In genomic region chr1:31127266-31127665, GRCh38 we compare ENCODE assay signal across 25 cellular contexts.
DNase-seq lines count a peak whose midpoint lies in the region; ATAC-seq and TF ChIP-seq lines count a peak whose summit lies in the region.
"Had no signal": no experiment of that assay in that cellular context is flagged by ENCODE, and none has a peak within 500 bp of the region (broad histone marks: within the 10 kb centered on the region; RNA-seq: fewer than 3 reads in every experiment).

No MANE protein-coding gene starts in this region.

- no peaks in the 10 kb centered on the region for H3K9me3 ChIP-seq in T-helper 17 cell (ENCODE audit: control insufficient read depth, low read length, poor library complexity, severe bottlenecking)
- H3K9me3 ChIP-seq: pancreas, right lobe of liver, vagina had no signal

- H3K36me3 Mint-ChIP-seq in T-helper 17 cell (ENCODE audit: low read depth), result peaks cover 2% of the 10 kb centered on the region
- H3K36me3 Mint-ChIP-seq: CD8-positive, alpha-beta memory T cell; natural killer cell; stimulated activated effector memory CD8-positive, alpha-beta T cell treated with anti-CD3 and anti-CD28 coated beads, Interleukin-12 subunit alpha, Interleukin-12 subunit beta, amount 100 ng/mL, for 72 hours; T-cell had no signal

- intact Hi-C loops in posterior cingulate gyrus (cut with DNase I), result no loop called here

- DNase-seq in AG09319 (ENCODE audit: extremely low read depth, low read depth) (peak; percentile 8), fibroblast of mammary gland (ENCODE audit: low read depth) (peak; percentile 50), non-pigmented ciliary epithelial cell (ENCODE audit: low read depth) (peak; percentile 48), posterior cingulate gyrus (no peak), T-helper 17 cell (no peak)
- no peak for DNase-seq in activated CD4-positive, alpha-beta T cell treated with anti-CD3 and anti-CD28 coated beads, Interleukin-2, amount 50 U/mL, for 48 hours
- DNase-seq: activated CD4-positive, alpha-beta T cell treated with anti-CD3 and anti-CD28 coated beads, Interleukin-2, amount 10 ng/mL, durations not matched to agents 7 days and 5 days; activated gamma-delta T cell; AML-193; CD8-positive, alpha-beta memory T cell; foreskin melanocyte; Karpas-422; mesendoderm; natural killer cell; NCI-H1048; NCI-H187 treated with DMSO at 0.1 percent for 48 hours; NCI-H774; pancreas; SHP77 treated with DMSO at 0.1 percent for 48 hours; T-cell had no signal

- peaks cover 6% of the 10 kb centered on the region for H3K27me3 Mint-ChIP-seq in T-helper 17 cell
- H3K27me3 Mint-ChIP-seq: CD8-positive, alpha-beta memory T cell had no signal

- peak; percentile 93 for ATAC-seq in SK-N-SH treated with all-trans-retinoic acid at 6 μM for 48 hours
- no peak for ATAC-seq in GM21786 (IDR thresholded peaks at IDR 0.05; ENCODE audit: unreplicated experiment)
- no peak for ATAC-seq in T-helper 17 cell
- ATAC-seq: natural killer cell; pancreas; right lobe of liver; stimulated activated effector memory CD8-positive, alpha-beta T cell treated with anti-CD3 and anti-CD28 coated beads, Interleukin-12 subunit alpha, Interleukin-12 subunit beta, amount 100 ng/mL, for 72 hours; T-cell had no signal

- peaks cover 2% of the 10 kb centered on the region for H3K4me1 Mint-ChIP-seq in T-helper 17 cell
- H3K4me1 Mint-ChIP-seq: activated CD4-positive, alpha-beta T cell treated with anti-CD3 and anti-CD28 coated beads, Interleukin-2, amount 10 ng/mL, durations not matched to agents 7 days and 5 days; CD8-positive, alpha-beta memory T cell; natural killer cell; stimulated activated effector memory CD8-positive, alpha-beta T cell treated with anti-CD3 and anti-CD28 coated beads, Interleukin-12 subunit alpha, Interleukin-12 subunit beta, amount 100 ng/mL, for 72 hours; T-cell had no signal

- H3K4me3 ChIP-seq in fibroblast of mammary gland (ENCODE audit: control insufficient read depth, low read depth, low read length), result no peak overlapping the region
- H3K4me3 ChIP-seq: pancreas, right lobe of liver, vagina had no signal

- no peak overlapping the region for H3K4me3 Mint-ChIP-seq in T-helper 17 cell
- H3K4me3 Mint-ChIP-seq: activated CD4-positive, alpha-beta T cell treated with anti-CD3 and anti-CD28 coated beads, Interleukin-2, amount 10 ng/mL, durations not matched to agents 7 days and 5 days; CD8-positive, alpha-beta memory T cell; natural killer cell; stimulated activated effector memory CD8-positive, alpha-beta T cell treated with anti-CD3 and anti-CD28 coated beads, Interleukin-12 subunit alpha, Interleukin-12 subunit beta, amount 100 ng/mL, for 72 hours; T-cell had no signal

- H3K27ac Mint-ChIP-seq in T-helper 17 cell, result no peak overlapping the region
- H3K27ac Mint-ChIP-seq: activated CD4-positive, alpha-beta T cell treated with anti-CD3 and anti-CD28 coated beads, Interleukin-2, amount 10 ng/mL, durations not matched to agents 7 days and 5 days; CD8-positive, alpha-beta memory T cell; natural killer cell; stimulated activated effector memory CD8-positive, alpha-beta T cell treated with anti-CD3 and anti-CD28 coated beads, Interleukin-12 subunit alpha, Interleukin-12 subunit beta, amount 100 ng/mL, for 72 hours; T-cell had no signal

- TF ChIP-seq CTCF in AG09319 (IDR thresholded peaks at IDR 0.05; ENCODE audit: low read depth, low read length) (peak; percentile 9; the same call in 1 of the 2 replicates), fibroblast of mammary gland (conservative IDR thresholded peaks at IDR 0.05; ENCODE audit: control insufficient read depth, insufficient read depth, low read depth, low read length) (peak; percentile 19)

TF ChIP-seq in SK-N-SH treated with all-trans-retinoic acid at 6 μM for 48 hours, 23 proteins besides CTCF, POLR2A, EP300 and RAD21:
- TF ChIP-seq RARB (CRISPR knock-in tag; IDR thresholded peaks at IDR 0.05) (no peak), CSRNP3 (CRISPR knock-in tag; IDR thresholded peaks at IDR 0.05) (no peak), ZFP30 (CRISPR knock-in tag; IDR thresholded peaks at IDR 0.05) (no peak), ZFP3 (CRISPR knock-in tag; IDR thresholded peaks at IDR 0.05) (no peak), PPARA (CRISPR knock-in tag; IDR thresholded peaks at IDR 0.05; ENCODE audit: borderline replicate concordance) (no peak), TOX (CRISPR knock-in tag; IDR thresholded peaks at IDR 0.05; ENCODE audit: borderline replicate concordance) (no peak), ZNF70 (CRISPR knock-in tag; IDR thresholded peaks at IDR 0.05) (no peak), POU6F1 (CRISPR knock-in tag; IDR thresholded peaks at IDR 0.05; ENCODE audit: borderline replicate concordance, low read depth) (no peak), SNAI2 (CRISPR knock-in tag; IDR thresholded peaks at IDR 0.05) (no peak), GLIS3 (CRISPR knock-in tag; IDR thresholded peaks at IDR 0.05) (no peak), CSDC2 (CRISPR knock-in tag; IDR thresholded peaks at IDR 0.05) (no peak), ARNTL (CRISPR knock-in tag; IDR thresholded peaks at IDR 0.05; ENCODE audit: borderline replicate concordance, low read depth) (no peak), ISL1 (CRISPR knock-in tag; IDR thresholded peaks at IDR 0.05) (no peak), ESRRG (CRISPR knock-in tag; IDR thresholded peaks at IDR 0.05) (no peak), PATZ1 (CRISPR knock-in tag; IDR thresholded peaks at IDR 0.05; ENCODE audit: borderline replicate concordance) (no peak), ZNF565 (CRISPR knock-in tag; conservative IDR thresholded peaks at IDR 0.05; ENCODE audit: low read depth) (no peak), TCF4 (CRISPR knock-in tag; IDR thresholded peaks at IDR 0.05; ENCODE audit: borderline replicate concordance) (no peak), ZNF8 (CRISPR knock-in tag; IDR thresholded peaks at IDR 0.05) (no peak), OSR1 (CRISPR knock-in tag; IDR thresholded peaks at IDR 0.05) (no peak), ZC3H10 (CRISPR knock-in tag; IDR thresholded peaks at IDR 0.05) (no peak)

Comparison
In these comparisons a context has a peak if more than half of its experiments do, and no peak if none do; other contexts are left out.
1. DNase-seq: peak in AG09319 (single experiment), fibroblast of mammary gland (single experiment) and non-pigmented ciliary epithelial cell (single experiment); none in posterior cingulate gyrus (0 of 10), activated CD4-positive, alpha-beta T cell treated with anti-CD3 and anti-CD28 coated beads, Interleukin-2, amount 50 U/mL, for 48 hours (0 of 2) and T-helper 17 cell (0 of 3).